In genomic region chr22:44601189-44601588, GRCh38 we compare ENCODE assay signal across 8 cellular contexts.
"Had no signal": no experiment of that assay in that cellular context is flagged by ENCODE, and none has a peak within 500 bp of the region (broad histone marks: within the 10 kb centered on the region; RNA-seq: fewer than 3 reads in every experiment).

No MANE protein-coding gene starts in this region.

- H3K9ac ChIP-seq: GM23248 had no signal

- H3K27ac ChIP-seq: GM23248 had no signal

- H3K36me3 ChIP-seq: HAP-1 had no signal

- H3K4me3 ChIP-seq: GM23248, HAP-1 had no signal

- FAIRE-seq: HTR-8/SVneo had no signal

- H3K4me1 ChIP-seq: HAP-1 had no signal

- H3K9me3 ChIP-seq: HAP-1 had no signal

- H2AFZ ChIP-seq: GM23248 had no signal

- H3K4me3 Mint-ChIP-seq: IgD-negative memory B cell had no signal

- DNase-seq: GM23248, GOT3, H7, KG1 had no signal

- H3K9me3 Mint-ChIP-seq: IgD-negative memory B cell had no signal

- ATAC-seq: HCT116 had no signal

- H3K36me3 Mint-ChIP-seq: IgD-negative memory B cell had no signal
